In genomic region chr19:33815410-33816340, GRCh38 we compare ENCODE assay signal across 14 cellular contexts. TPM values are rescaled to one million over a fixed set of nuclear protein-coding genes. Genes with fewer than 3 reads are reported as not detected.
DNase-seq lines count a peak whose midpoint lies in the region; ATAC-seq, FAIRE-seq and TF ChIP-seq lines count a peak whose summit lies in the region.
"Had no signal": no experiment of that assay in that cellular context is flagged by ENCODE, and none has a peak within 500 bp of the region (broad histone marks: within the 10 kb centered on the region; RNA-seq: fewer than 3 reads in every experiment).

No MANE protein-coding gene starts in this region.

- H4K91ac ChIP-seq in IMR-90 (ENCODE audit: insufficient read depth, low read depth, low read length), result no peak overlapping the region

- no peak overlapping the region for H2AK5ac ChIP-seq in IMR-90 (ENCODE audit: low read depth, low read length)

- FAIRE-seq in frontal cortex (lab: Jason Lieb, UNC), result no peak

- H2BK15ac ChIP-seq in IMR-90 (ENCODE audit: low read depth, low read length), result no peak overlapping the region

- H3K18ac ChIP-seq in IMR-90 (ENCODE audit: low read depth, low read length), result no peak overlapping the region

- H4K8ac ChIP-seq in IMR-90 (ENCODE audit: low read depth in 2 of 2, low read length in 2 of 2), result no peak overlapping the region

- H2BK20ac ChIP-seq in IMR-90 (ENCODE audit: low read depth, low read length), result no peak overlapping the region

- TF ChIP-seq CTCF in IMR-90 (conservative IDR thresholded peaks at IDR 0.05; ENCODE audit: low read depth, low read length) (no peak), gastroesophageal sphincter (IDR thresholded peaks at IDR 0.05) (no peak)

- in situ Hi-C loops in IMR-90 (cut with MboI; ENCODE audit: low sequenced_read_pairs), result no loop called here

- H3K36me3 ChIP-seq in BLaER1 (peaks cover 41% of the 10 kb centered on the region), IMR-90 (ENCODE audit: control insufficient read depth, insufficient read depth, low read length) (peaks cover 19% of the 10 kb centered on the region), adipocyte (ENCODE audit: control insufficient read depth, insufficient read depth, low read length, severe bottlenecking) (no peaks in the 10 kb centered on the region), gastroesophageal sphincter (peaks cover 0 to 36% of the 10 kb centered on the region in 2 donors)
- H3K36me3 ChIP-seq: prostate gland had no signal

- no peaks in the 10 kb centered on the region for H3K79me1 ChIP-seq in IMR-90 (ENCODE audit: low read depth in 1 of 2, low read length in 2 of 2)

- POLR2A ChIA-PET in IMR-90 (lab: Charles Lee; ENCODE audit: unreplicated experiment), result no interaction called here

- H3K27me3 ChIP-seq in BLaER1 (no peaks in the 10 kb centered on the region), IMR-90 (ENCODE audit: control insufficient read depth, insufficient read depth, low read length) (no peaks in the 10 kb centered on the region), adipocyte (replicated peaks; ENCODE audit: control insufficient read depth, insufficient read depth, low read length) (peaks cover 21% of the 10 kb centered on the region), gastroesophageal sphincter (no peaks in the 10 kb centered on the region)

- ATAC-seq in IMR-90 (ENCODE audit: low read depth), result no peak
- no peak for ATAC-seq in HG02610 (IDR thresholded peaks at IDR 0.05; ENCODE audit: unreplicated experiment)
- ATAC-seq in gastroesophageal sphincter, result no peak
- ATAC-seq: stimulated activated memory B cell treated with anti-CD40 and anti-IgM and Interleukin-4, amounts not matched to agents 10 μg/mL and 1 μg/mL and 100 μg/mL, for 72 hours had no signal

- peaks cover 56% of the 10 kb centered on the region for H3K4me1 ChIP-seq in BLaER1
- peaks cover 3% of the 10 kb centered on the region; the same call in 1 of the 2 replicates for H3K4me1 ChIP-seq in IMR-90 (ENCODE audit: control insufficient read depth, insufficient read depth, low read length)
- peaks cover 9% of the 10 kb centered on the region for H3K4me1 ChIP-seq in adipocyte (ENCODE audit: control insufficient read depth, insufficient read depth, low read length)
- peaks cover 0 to 17% (median 9%) of the 10 kb centered on the region in 3 donors for H3K4me1 ChIP-seq in gastroesophageal sphincter

- dilution Hi-C loops in IMR-90 (cut with HindIII; ENCODE audit: low sequenced_read_pairs, unreplicated experiment), result no loop called here

- no peak overlapping the region for H2BK5ac ChIP-seq in IMR-90 (ENCODE audit: low read depth, low read length, poor library complexity, severe bottlenecking)

- H3K4me2 ChIP-seq in BLaER1, result peak overlapping the region; percentile 98
- no peak overlapping the region for H3K4me2 ChIP-seq in IMR-90 (ENCODE audit: low read depth, low read length)

- H3K23ac ChIP-seq in IMR-90 (ENCODE audit: low read depth, low read length), result no peak overlapping the region

- no peak overlapping the region for H4K5ac ChIP-seq in IMR-90 (ENCODE audit: low read depth, low read length)

- no peaks in the 10 kb centered on the region for H3K9me1 ChIP-seq in IMR-90 (ENCODE audit: insufficient read depth, low read length)

- H2AK9ac ChIP-seq in IMR-90 (replicated peaks; ENCODE audit: low read depth, low read length, poor library complexity), result no peak overlapping the region

- no peak overlapping the region for H2AFZ ChIP-seq in IMR-90 (replicated peaks; ENCODE audit: low read length, poor library complexity)

- DNase-seq in IMR-90, result peak; percentile 34
- DNase-seq in adipocyte (ENCODE audit: low read depth), result peak; percentile 20
- peak; percentile 21 to 28 for DNase-seq in frontal cortex (ENCODE audit: low spot score in 2 of 2)
- no peak for DNase-seq in HT-29 (ENCODE audit: low spot score)
- no peak for DNase-seq in SK-N-DZ (ENCODE audit: low spot score)
- DNase-seq: activated CD4-positive, alpha-beta T cell treated with anti-CD3 and anti-CD28 coated beads, Interleukin-2, amount 50 U/mL, for 48 hours; activated gamma-delta T cell; stimulated activated CD4-positive, alpha-beta T cell treated with anti-CD3 and anti-CD28 coated beads, Interleukin-2, amount 100 ng/mL, for 24 hours; T-helper 1 cell had no signal

- H3K14ac ChIP-seq in IMR-90 (replicated peaks; ENCODE audit: low read depth, low read length), result no peak overlapping the region

- WGBS in IMR-90 (ENCODE audit: extremely low coverage in 2 of 2, insufficient read length in 1 of 2), 2 experiments, result 90% methylated on average over 2 of the region's 15 CpGs; no CpG with 5 or more reads in 1 of the 2 experiments
- WGBS in gastroesophageal sphincter (ENCODE audit: low coverage in 1 of 2), 2 donors, result 46 to 59% methylated on average over 8 to 10 of the region's 15 CpGs

- CTCF ChIA-PET in IMR-90 (lab: Yijun Ruan, JAX), result interaction anchor here (0.6 kb wide), 2 partner anchors 12 to 320 kb away, joined by 3 to 6 read pairs; no protein-coding TSS in a partner anchor

- BruUV-seq in IMR-90 (replicated peaks; lab: Mats Ljungman, UMichigan), result no TSS peak

- H3K4me3 ChIP-seq in BLaER1 (no peak overlapping the region), IMR-90 (ENCODE audit: insufficient read depth, low read depth, low read length) (no peak overlapping the region), adipocyte (ENCODE audit: low read length) (no peak overlapping the region), gastroesophageal sphincter (no peak overlapping the region)
- H3K4me3 ChIP-seq: prostate gland had no signal

- TF ChIP-seq POLR2A in IMR-90 (IDR thresholded peaks at IDR 0.05; ENCODE audit: low read depth, low read length) (no peak), gastroesophageal sphincter (IDR thresholded peaks at IDR 0.05) (no peak)

- H3K27ac ChIP-seq in BLaER1 (0 out of 2 replicates have a peak overlapping the region, but pooled peaks have one; percentile 58), IMR-90 (ENCODE audit: insufficient read depth, low read length) (no peak overlapping the region), gastroesophageal sphincter (no peak overlapping the region)

- no peak overlapping the region for H3K9ac ChIP-seq in BLaER1
- no peak overlapping the region for H3K9ac ChIP-seq in IMR-90 (ENCODE audit: low read depth, low read length)
- H3K9ac ChIP-seq in adipocyte (ENCODE audit: low read length), result no peak overlapping the region

- H3K9me3 ChIP-seq in BLaER1, result no peaks in the 10 kb centered on the region
- no peaks in the 10 kb centered on the region for H3K9me3 ChIP-seq in IMR-90 (ENCODE audit: control insufficient read depth, insufficient read depth, low read length)
- no peaks in the 10 kb centered on the region for H3K9me3 ChIP-seq in adipocyte (ENCODE audit: control insufficient read depth, low read length)
- no peaks in the 10 kb centered on the region for H3K9me3 ChIP-seq in gastroesophageal sphincter
- H3K9me3 ChIP-seq: prostate gland had no signal

- no peak for TF ChIP-seq EP300 in gastroesophageal sphincter (IDR thresholded peaks at IDR 0.05)

- intact Hi-C loops in IMR-90 (cut with micrococcal nuclease), result no loop called here

- H3K4ac ChIP-seq in IMR-90 (ENCODE audit: low read depth, low read length), result no peak overlapping the region

- H4K20me1 ChIP-seq in BLaER1 (0 out of 2 replicates have a peak, but pooled peaks cover 12% of the 10 kb centered on the region), IMR-90 (ENCODE audit: insufficient read depth, low read length) (no peaks in the 10 kb centered on the region)

- H2BK120ac ChIP-seq in IMR-90 (ENCODE audit: low read depth, low read length), result no peak overlapping the region

- no peak overlapping the region for H3K56ac ChIP-seq in IMR-90 (ENCODE audit: extremely low read depth, insufficient read depth, low read length)

- no peak for TF ChIP-seq RAD21 in IMR-90 (IDR thresholded peaks at IDR 0.05; ENCODE audit: low read length)

TF ChIP-seq in IMR-90, 13 proteins besides CTCF, POLR2A, EP300 and RAD21 (continues in another document):
- TF ChIP-seq RCOR1 (IDR thresholded peaks at IDR 0.05; ENCODE audit: insufficient replicate concordance, low read length), result no peak
- TF ChIP-seq BHLHE40 (IDR thresholded peaks at IDR 0.05; ENCODE audit: low read depth, low read length), result no peak
- no peak for TF ChIP-seq SMC3 (IDR thresholded peaks at IDR 0.05; ENCODE audit: low read depth, low read length)
- no peak for TF ChIP-seq CHD1 (IDR thresholded peaks at IDR 0.05; ENCODE audit: low read depth, low read length)
- no peak for TF ChIP-seq MAZ (IDR thresholded peaks at IDR 0.05; ENCODE audit: borderline replicate concordance, low read depth, low read length)
- no peak for TF ChIP-seq MAFK (IDR thresholded peaks at IDR 0.05; ENCODE audit: low read depth, low read length)
- no peak for TF ChIP-seq CEBPB (IDR thresholded peaks at IDR 0.05; ENCODE audit: low read depth, low read length)
- no peak for TF ChIP-seq NFE2L2 (IDR thresholded peaks at IDR 0.05; ENCODE audit: low read depth, low read length)
- no peak for TF ChIP-seq MXI1 (IDR thresholded peaks at IDR 0.05; ENCODE audit: borderline replicate concordance, low read depth, low read length)
- no peak for TF ChIP-seq FOS (IDR thresholded peaks at IDR 0.05; ENCODE audit: low read depth, low read length)
- TF ChIP-seq ELK1 (IDR thresholded peaks at IDR 0.05; ENCODE audit: borderline replicate concordance, low read depth, low read length), result no peak

RNA-seq across cellular contexts. Expression of gene KCTD15, which starts 19.0 kb away (rescaled TPM):
- total RNA-seq in IMR-90 (2012; rRNA removed) (13.6 and 16.3 TPM in 2 replicates), frontal cortex (69.7 TPM), gastroesophageal sphincter (100 to 1,000 TPM in 1 of 4 donors, 10 to 100 TPM in 3; 62.3 to 148 (median 84.3) TPM)
- 19.6 and 22.5 TPM in 2 replicates for polyA plus RNA-seq in IMR-90 (2012; rRNA removed)
- polyA plus RNA-seq in IMR-90 (2012; cell fraction: cytosol; rRNA removed), result 12.0 and 16.7 TPM in 2 replicates
- 54.5 and 105 TPM in 2 replicates for polyA plus RNA-seq in IMR-90 (2012; cell fraction: nucleus; rRNA removed; ENCODE audit: low replicate concordance)
- total RNA-seq in HT-29 (2014; rRNA removed; shearing (Covaris generic)), result 25.4 and 28.1 TPM in 2 replicates
- 37.0 and 40.7 TPM in 2 replicates for polyA plus RNA-seq in SK-N-DZ (2014; cell fraction: cytosol; rRNA removed)
- 78.0 and 79.8 TPM in 2 replicates for polyA plus RNA-seq in SK-N-DZ (2014; cell fraction: nucleus; rRNA removed)

Comparison
In these comparisons a context has a peak if more than half of its experiments do, and no peak if none do; other contexts are left out.
1. DNase-seq: peak in IMR-90 (single experiment), adipocyte (single experiment) and frontal cortex (2 of 2); none in HT-29 (single experiment) and SK-N-DZ (single experiment).